In genomic region chr17:70569131-70569530, GRCh38 we compare ENCODE assay signal across 27 cellular contexts.
A peak's percentile ranks its signal among the peaks of the same experiment; 100 is the strongest.
DNase-seq lines count a peak whose midpoint lies in the region; FAIRE-seq and TF ChIP-seq lines count a peak whose summit lies in the region.
"Had no signal": no experiment of that assay in that cellular context is flagged by ENCODE, and none has a peak within 500 bp of the region (broad histone marks: within the 10 kb centered on the region; RNA-seq: fewer than 3 reads in every experiment).

No MANE protein-coding gene starts in this region.

- no TSS peak for BruUV-seq in MCF 10A (replicated peaks; lab: Mats Ljungman, UMichigan)

- DNase-seq in D721Med (ENCODE audit: insufficient read length, low spot score): no peak
- peak; percentile 58 for DNase-seq in astrocyte of the hippocampus (ENCODE audit: low read depth, low spot score)
- peak; percentile 57 for DNase-seq in renal cortical epithelial cell (ENCODE audit: low read depth)
- DNase-seq in mesothelial cell of epicardium (ENCODE audit: low spot score in 2 of 2, unreplicated experiment in 2 of 2): no peak
- DNase-seq in GM19238 (ENCODE audit: insufficient read length, low spot score): no peak
- DNase-seq in MCF 10A (ENCODE audit: unreplicated experiment): no peak
- DNase-seq: 8988T; ACHN; BE2C; C1 segment of cervical spinal cord; Caco-2; Calu3; CD4-positive, alpha-beta memory T cell; CD4-positive, CD25-positive, alpha-beta regulatory T cell; CD8-positive, alpha-beta memory T cell; DMS 273 treated with DMSO at 0.1 percent for 48 hours; DMS153; DMS79; DND-41; EL; GDM1 had no signal

- H3K4me3 Mint-ChIP-seq in mesothelial cell of epicardium (no peak overlapping the region), MCF 10A (ENCODE audit: unreplicated experiment) (no peak overlapping the region)
- H3K4me3 Mint-ChIP-seq: CD14-positive monocyte; CD4-positive, CD25-positive, alpha-beta regulatory T cell; CD8-positive, alpha-beta memory T cell had no signal

- CTCF ChIA-PET in MCF 10A (lab: Yijun Ruan, JAX): interaction anchor here (0.5 kb wide), 1 partner anchor 1161 kb away, joined by 3 read pairs; no protein-coding TSS in a partner anchor

- peaks cover 10% of the 10 kb centered on the region for H3K4me1 Mint-ChIP-seq in mesothelial cell of epicardium
- H3K4me1 Mint-ChIP-seq in MCF 10A (ENCODE audit: insufficient read depth, unreplicated experiment): no peaks in the 10 kb centered on the region
- H3K4me1 Mint-ChIP-seq: CD14-positive monocyte; CD4-positive, alpha-beta memory T cell; CD4-positive, CD25-positive, alpha-beta regulatory T cell; CD8-positive, alpha-beta memory T cell had no signal

- intact Hi-C loops in MCF 10A (cut with micrococcal nuclease): no loop called here

- H3K27me3 Mint-ChIP-seq in mesothelial cell of epicardium (ENCODE audit: low read depth) (no peaks in the 10 kb centered on the region), MCF 10A (ENCODE audit: insufficient read depth, unreplicated experiment) (no peaks in the 10 kb centered on the region)
- H3K27me3 Mint-ChIP-seq: CD4-positive, alpha-beta memory T cell; CD4-positive, CD25-positive, alpha-beta regulatory T cell; CD8-positive, alpha-beta memory T cell had no signal

- FAIRE-seq in D721Med (lab: Jason Lieb, UNC): peak; percentile 35
- FAIRE-seq: A204.1, GM12878, GM12892, GM18507, GM19239 had no signal

- H3K9me3 Mint-ChIP-seq in mesothelial cell of epicardium (peaks cover 4% of the 10 kb centered on the region), MCF 10A (ENCODE audit: unreplicated experiment) (no peaks in the 10 kb centered on the region)

- POLR2A ChIA-PET in MCF 10A (lab: Yijun Ruan, JAX): no interaction called here

- no peak for TF ChIP-seq CTCF in D721Med (IDR thresholded peaks at IDR 0.05; ENCODE audit: insufficient read depth, missing control alignments)
- no peak for TF ChIP-seq CTCF in mesothelial cell of epicardium (IDR thresholded peaks at IDR 0.05; ENCODE audit: unreplicated experiment)
- TF ChIP-seq CTCF in MCF 10A (IDR thresholded peaks at IDR 0.05; ENCODE audit: unreplicated experiment): no peak

- H3K36me3 Mint-ChIP-seq in mesothelial cell of epicardium: no peaks in the 10 kb centered on the region
- H3K36me3 Mint-ChIP-seq in MCF 10A (ENCODE audit: insufficient read depth, unreplicated experiment): no peaks in the 10 kb centered on the region
- H3K36me3 Mint-ChIP-seq: CD14-positive monocyte; CD4-positive, alpha-beta memory T cell; CD4-positive, CD25-positive, alpha-beta regulatory T cell; CD8-positive, alpha-beta memory T cell had no signal

- H3K27ac Mint-ChIP-seq in mesothelial cell of epicardium (no peak overlapping the region), MCF 10A (ENCODE audit: low read depth, unreplicated experiment) (no peak overlapping the region)
- H3K27ac Mint-ChIP-seq: CD14-positive monocyte; CD4-positive, alpha-beta memory T cell; CD4-positive, CD25-positive, alpha-beta regulatory T cell; CD8-positive, alpha-beta memory T cell had no signal

Comparison
In these comparisons a context has a peak if more than half of its experiments do, and no peak if none do; other contexts are left out.
1. DNase-seq: peak in astrocyte of the hippocampus (single experiment) and renal cortical epithelial cell (single experiment); none in D721Med (single experiment), mesothelial cell of epicardium (0 of 2), GM19238 (single experiment) and MCF 10A (single experiment).